25 cellular contexts compared by ENCODE assay signal in the genomic region with DNA sequence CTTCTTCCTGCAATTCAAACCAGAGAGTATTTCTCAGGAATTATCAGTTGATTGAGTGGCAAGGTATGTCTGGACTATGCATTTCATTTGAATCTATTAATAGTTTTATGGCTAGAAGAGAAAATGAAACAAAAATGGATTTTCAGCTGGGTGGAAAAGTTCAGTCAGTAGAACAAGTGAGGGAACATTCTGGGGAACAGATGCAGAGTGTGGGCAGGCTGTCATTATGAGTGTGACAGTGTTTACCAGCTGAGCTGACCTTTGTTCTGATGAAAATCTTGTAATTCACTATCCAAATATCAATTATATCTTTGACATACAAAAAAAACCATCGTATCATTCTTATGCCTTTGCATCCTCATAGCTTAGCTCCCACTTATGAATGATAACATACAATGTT. TPM values are rescaled to one million over a fixed set of nuclear protein-coding genes. Genes with fewer than 3 reads are reported as not detected.
A peak's percentile ranks its signal among the peaks of the same experiment; 100 is the strongest.
DNase-seq lines count a peak whose midpoint lies in the region; ATAC-seq and TF ChIP-seq lines count a peak whose summit lies in the region.
"Had no signal": no experiment of that assay in that cellular context is flagged by ENCODE, and none has a peak within 500 bp of the region (broad histone marks: within the 10 kb centered on the region; RNA-seq: fewer than 3 reads in every experiment).

No MANE protein-coding gene starts in this region.

- ATAC-seq in activated naive CD4-positive, alpha-beta T cell treated with anti-CD3 and anti-CD28 coated beads, Interleukin-2, amount 50 U/mL, for 72 hours = peak; percentile 63 to 68
- ATAC-seq: heart left ventricle had no signal

- no peak for TF ChIP-seq POLR2A in erythroblast (IDR thresholded peaks at IDR 0.05; ENCODE audit: low read length)

- peaks cover 6% of the 10 kb centered on the region for H3K27me3 Mint-ChIP-seq in T-helper 1 cell treated with Interleukin-12 subunit alpha and Interleukin-12 subunit beta and Interleukin-4 antibody, amounts not matched to agents 30 μg/mL and 1 μg/mL, for 36 hours (ENCODE audit: low read depth)
- H3K27me3 Mint-ChIP-seq in stimulated activated naive CD8-positive, alpha-beta T cell treated with anti-CD3 and anti-CD28 coated beads, Interleukin-15, Interleukin-2, amounts not matched to agents 100 ng/mL and 50 ng/mL, for 24 hours = peaks cover 46% of the 10 kb centered on the region

- no peaks in the 10 kb centered on the region for H3K9me3 Mint-ChIP-seq in T-helper 1 cell treated with Interleukin-12 subunit alpha and Interleukin-12 subunit beta and Interleukin-4 antibody, amounts not matched to agents 30 μg/mL and 1 μg/mL, for 36 hours
- H3K9me3 Mint-ChIP-seq in activated naive CD4-positive, alpha-beta T cell treated with anti-CD3 and anti-CD28 coated beads, Interleukin-2, amount 50 U/mL, for 72 hours = peaks cover 0 to 5% of the 10 kb centered on the region in 2 donors
- no peaks in the 10 kb centered on the region for H3K9me3 Mint-ChIP-seq in stimulated activated naive CD8-positive, alpha-beta T cell treated with anti-CD3 and anti-CD28 coated beads, Interleukin-15, Interleukin-2, amounts not matched to agents 100 ng/mL and 50 ng/mL, for 24 hours
- H3K9me3 Mint-ChIP-seq: CD4-positive, alpha-beta T cell had no signal

- H3K4me3 Mint-ChIP-seq in T-helper 1 cell treated with Interleukin-12 subunit alpha and Interleukin-12 subunit beta and Interleukin-4 antibody, amounts not matched to agents 30 μg/mL and 1 μg/mL, for 36 hours = peak overlapping the region; percentile 71
- H3K4me3 Mint-ChIP-seq in stimulated activated naive CD8-positive, alpha-beta T cell treated with anti-CD3 and anti-CD28 coated beads, Interleukin-15, Interleukin-2, amounts not matched to agents 100 ng/mL and 50 ng/mL, for 24 hours = peak overlapping the region; percentile 48
- H3K4me3 Mint-ChIP-seq: CD4-positive, alpha-beta T cell had no signal

- H3K27ac Mint-ChIP-seq in T-helper 1 cell treated with Interleukin-12 subunit alpha and Interleukin-12 subunit beta and Interleukin-4 antibody, amounts not matched to agents 30 μg/mL and 1 μg/mL, for 36 hours = peak overlapping the region; percentile 64
- H3K27ac Mint-ChIP-seq in activated naive CD4-positive, alpha-beta T cell treated with anti-CD3 and anti-CD28 coated beads, Interleukin-2, amount 50 U/mL, for 72 hours = peak overlapping the region in 1 of 2 donors; percentile 46
- no peak overlapping the region for H3K27ac Mint-ChIP-seq in stimulated activated naive CD8-positive, alpha-beta T cell treated with anti-CD3 and anti-CD28 coated beads, Interleukin-15, Interleukin-2, amounts not matched to agents 100 ng/mL and 50 ng/mL, for 24 hours
- H3K27ac Mint-ChIP-seq: CD4-positive, alpha-beta T cell had no signal

- no peak for DNase-seq in T-helper 1 cell
- peak; percentile 9 for DNase-seq in stimulated activated CD4-positive, alpha-beta T cell treated with anti-CD3 and anti-CD28 coated beads, Interleukin-1b, Interleukin-23, amount 100 ng/mL, for 48 hours
- no peak for DNase-seq in stimulated activated CD4-positive, alpha-beta T cell treated with anti-CD3 and anti-CD28 coated beads, Interleukin-2, amount 100 ng/mL, for 24 hours
- no peak for DNase-seq in activated naive CD4-positive, alpha-beta T cell treated with anti-CD3 and anti-CD28 coated beads, Interleukin-2, amount 50 U/mL, for 72 hours (ENCODE audit: low spot score in 2 of 2)
- DNase-seq in erythroblast (lab: John Stamatoyannopoulos, UW) = no peak
- DNase-seq in caudate nucleus (lab: John Stamatoyannopoulos, UW) = no peak
- DNase-seq: 8988T; activated gamma-delta T cell treated with Interleukin-2 at 50 U/mL for 16 hours; CD4-positive, alpha-beta T cell; cerebellar nuclear complex; EL; heart left ventricle; IMR-90; NCI-H1105; NCI-H2029; right lobe of liver; RPMI8226; WERI-Rb-1 had no signal

- peaks cover 33% of the 10 kb centered on the region for H3K4me1 Mint-ChIP-seq in T-helper 1 cell treated with Interleukin-12 subunit alpha and Interleukin-12 subunit beta and Interleukin-4 antibody, amounts not matched to agents 30 μg/mL and 1 μg/mL, for 36 hours (ENCODE audit: low read depth)
- H3K4me1 Mint-ChIP-seq in stimulated activated naive CD8-positive, alpha-beta T cell treated with anti-CD3 and anti-CD28 coated beads, Interleukin-15, Interleukin-2, amounts not matched to agents 100 ng/mL and 50 ng/mL, for 24 hours (ENCODE audit: low read depth) = peaks cover 20% of the 10 kb centered on the region

- H3K36me3 Mint-ChIP-seq in T-helper 1 cell treated with Interleukin-12 subunit alpha and Interleukin-12 subunit beta and Interleukin-4 antibody, amounts not matched to agents 30 μg/mL and 1 μg/mL, for 36 hours (ENCODE audit: low read depth) = no peaks in the 10 kb centered on the region
- H3K36me3 Mint-ChIP-seq in activated naive CD4-positive, alpha-beta T cell treated with anti-CD3 and anti-CD28 coated beads, Interleukin-2, amount 50 U/mL, for 72 hours = no peaks in the 10 kb centered on the region
- no peaks in the 10 kb centered on the region for H3K36me3 Mint-ChIP-seq in stimulated activated naive CD8-positive, alpha-beta T cell treated with anti-CD3 and anti-CD28 coated beads, Interleukin-15, Interleukin-2, amounts not matched to agents 100 ng/mL and 50 ng/mL, for 24 hours (ENCODE audit: low read depth)

- no peak overlapping the region for H3K27ac ChIP-seq in caudate nucleus (ENCODE audit: low read depth, low read length)
- H3K27ac ChIP-seq: heart left ventricle, right lobe of liver, WERI-Rb-1 had no signal

RNA-seq across cellular contexts. Expression of gene CLC, which starts 2.6 kb away (rescaled TPM):
- 1 to 10 TPM in 1 of 2 donors, under 1 TPM in 1; 0.86 to 1.0 TPM for total RNA-seq in activated naive CD4-positive, alpha-beta T cell treated with anti-CD3 and anti-CD28 coated beads, Interleukin-2, amount 50 U/mL, for 72 hours
- total RNA-seq: CD4-positive, alpha-beta T cell; IMR-90; lung microvascular endothelial cell; posterior vena cava; right lobe of liver; SK-MEL-5 had no signal

RNA-seq across cellular contexts. Expression of gene LGALS14, which starts 36.1 kb away (rescaled TPM):
- 1 to 10 TPM; 3.3 to 5.1 TPM for total RNA-seq in activated naive CD4-positive, alpha-beta T cell treated with anti-CD3 and anti-CD28 coated beads, Interleukin-2, amount 50 U/mL, for 72 hours
- total RNA-seq: CD4-positive, alpha-beta T cell; heart left ventricle; IMR-90; lung microvascular endothelial cell; mucosa of gallbladder; posterior vena cava; right lobe of liver; SK-MEL-5; urinary bladder had no signal

RNA-seq across cellular contexts. Expression of gene LEUTX, which starts 38.3 kb away (rescaled TPM):
- total RNA-seq in activated naive CD4-positive, alpha-beta T cell treated with anti-CD3 and anti-CD28 coated beads, Interleukin-2, amount 50 U/mL, for 72 hours = not detected
- total RNA-seq: CD4-positive, alpha-beta T cell; heart left ventricle; IMR-90; lung microvascular endothelial cell; mucosa of gallbladder; posterior vena cava; right lobe of liver; SK-MEL-5; urinary bladder had no signal
